12 cellular contexts compared by ENCODE assay signal in genomic region chr15:58200739-58201138, GRCh38.
DNase-seq lines count a peak whose midpoint lies in the region; ATAC-seq, FAIRE-seq and TF ChIP-seq lines count a peak whose summit lies in the region.
"Had no signal": no experiment of that assay in that cellular context is flagged by ENCODE, and none has a peak within 500 bp of the region (broad histone marks: within the 10 kb centered on the region; RNA-seq: fewer than 3 reads in every experiment).

No MANE protein-coding gene starts in this region.

- H3K9me3 ChIP-seq in K562 (replicated peaks; ENCODE audit: control insufficient read depth, insufficient read depth, low read depth, low read length) (no peaks in the 10 kb centered on the region), trophoblast cell (ENCODE audit: insufficient read depth, low read depth, low read length) (peaks cover 1% of the 10 kb centered on the region)

- intact Hi-C loops in K562 (cut with micrococcal nuclease) (no loop called here), left ventricle myocardium superior (cut with micrococcal nuclease) (no loop called here)

- peak; percentile 46 for DNase-seq in MV-4-11 (lab: John Stamatoyannopoulos, UW)
- no peak for DNase-seq in K562 (ENCODE audit: extremely low read depth in 1 of 4, low spot score in 3 of 4)
- DNase-seq in trophoblast cell = no peak
- no peak for DNase-seq in coronary artery (ENCODE audit: low spot score)
- DNase-seq in left ventricle myocardium superior = no peak
- DNase-seq: CD8-positive, alpha-beta T cell; DMS53; H7 had no signal

- in situ Hi-C loops in K562 (cut with MboI) = loop anchor here (25.0 kb wide), 1 partner anchor 1287 kb away; no protein-coding TSS in a partner anchor

- H3K27ac ChIP-seq in ACC112 (ENCODE audit: low read depth, low read length) (peak overlapping the region; percentile 69; the same call in 1 of the 2 replicates), K562 (ENCODE audit: extremely low read depth, low read depth, low read length) (no peak overlapping the region), trophoblast cell (ENCODE audit: low read depth, low read length) (no peak overlapping the region), coronary artery (no peak overlapping the region)

- CTCF ChIA-PET in K562 (lab: Yijun Ruan, JAX; ENCODE audit: low intra/inter-chr PET ratio) = no interaction called here

- H3K79me1 ChIP-seq in trophoblast cell (ENCODE audit: low read length) = no peaks in the 10 kb centered on the region

- H4K91ac ChIP-seq in trophoblast cell (ENCODE audit: low read depth, low read length) = no peak overlapping the region

- POLR2A ChIA-PET in K562 (lab: Yijun Ruan, JAX) = no interaction called here

- no peak for TF ChIP-seq POLR2A in K562 (conservative IDR thresholded peaks at IDR 0.05)

- no peak overlapping the region for H2BK12ac ChIP-seq in trophoblast cell (ENCODE audit: low read length)

- H2BK5ac ChIP-seq in trophoblast cell (ENCODE audit: low read depth, low read length, poor library complexity) = no peak overlapping the region

- H3K36me3 ChIP-seq in ACC112 (ENCODE audit: insufficient read depth, low read length) (no peaks in the 10 kb centered on the region), K562 (ENCODE audit: control insufficient read depth, insufficient read depth, low read length) (no peaks in the 10 kb centered on the region), trophoblast cell (ENCODE audit: control insufficient read depth in 1 of 2, insufficient read depth in 2 of 2, low read length in 2 of 2) (no peaks in the 10 kb centered on the region)

- no peak overlapping the region for H3K4ac ChIP-seq in trophoblast cell (ENCODE audit: low read depth, low read length)

- H2AFZ ChIP-seq in ACC112 (ENCODE audit: low read length, unreplicated experiment) (no peak overlapping the region), K562 (ENCODE audit: low read depth, low read length) (peak overlapping the region; percentile 33; the same call in 1 of the 2 replicates), trophoblast cell (ENCODE audit: insufficient read depth, low read length, poor library complexity) (no peak overlapping the region)

- H3K23ac ChIP-seq in trophoblast cell (ENCODE audit: low read length) = no peak overlapping the region

- no peaks in the 10 kb centered on the region for H4K20me1 ChIP-seq in K562 (replicated peaks; ENCODE audit: control insufficient read depth, insufficient read depth, low read length)

- TF ChIP-seq EP300 in K562 (IDR thresholded peaks at IDR 0.05; ENCODE audit: low read length) = no peak

- ATAC-seq in K562 (peak; percentile 32; the same call in 1 of the 3 replicates), left ventricle myocardium superior (no peak), HG03469 (IDR thresholded peaks at IDR 0.05; ENCODE audit: unreplicated experiment) (no peak)
- ATAC-seq: CD8-positive, alpha-beta T cell; HepG2 had no signal

- no peak overlapping the region for H3K18ac ChIP-seq in trophoblast cell (ENCODE audit: low read length)

- no peak overlapping the region for H3K4me2 ChIP-seq in K562 (ENCODE audit: insufficient read depth, low read length)
- no peak overlapping the region for H3K4me2 ChIP-seq in trophoblast cell (ENCODE audit: low read length)

- no peaks in the 10 kb centered on the region for H3K27me3 ChIP-seq in ACC112 (ENCODE audit: insufficient read depth, low read length)
- H3K27me3 ChIP-seq in K562 (ENCODE audit: control insufficient read depth in 2 of 2, insufficient read depth in 2 of 2, low read length in 2 of 2) = peaks cover 0 to 5% of the 10 kb centered on the region in 2 experiments; a peak in 2 of 5 replicates
- no peaks in the 10 kb centered on the region for H3K27me3 ChIP-seq in trophoblast cell (ENCODE audit: insufficient read depth, low read length)

- H3K9ac ChIP-seq in K562 (ENCODE audit: insufficient read depth in 1 of 2, low read depth in 2 of 2, low read length in 2 of 2) (no peak overlapping the region), trophoblast cell (ENCODE audit: low read length) (no peak overlapping the region)

- H3K79me2 ChIP-seq in ACC112 (ENCODE audit: control insufficient read depth, insufficient read depth, low read length, unreplicated experiment) (no peaks in the 10 kb centered on the region), K562 (ENCODE audit: control insufficient read depth, insufficient read depth, low read length) (no peaks in the 10 kb centered on the region), trophoblast cell (ENCODE audit: control insufficient read depth, insufficient read depth, low read length, poor library complexity) (no peaks in the 10 kb centered on the region)

- H3K4me3 ChIP-seq in ACC112 (ENCODE audit: low read depth, low read length) (no peak overlapping the region), K562 (no peak overlapping the region), trophoblast cell (ENCODE audit: low read depth, low read length) (peak overlapping the region; percentile 15), coronary artery (no peak overlapping the region)

- H3K14ac ChIP-seq in trophoblast cell (ENCODE audit: low read length) = no peak overlapping the region

- no peak for TF ChIP-seq RAD21 in K562 (CRISPR knock-in tag; conservative IDR thresholded peaks at IDR 0.05 in 1 of 2, IDR thresholded peaks at IDR 0.05 in 1 of 2)

- H4K8ac ChIP-seq in trophoblast cell (ENCODE audit: low read depth, low read length) = no peak overlapping the region

- TF ChIP-seq CTCF in K562 (IDR thresholded peaks at IDR 0.05 in 2 of 3, conservative IDR thresholded peaks at IDR 0.05 in 1 of 3; ENCODE audit: insufficient read depth in 2 of 3, low read depth in 1 of 3, low read length in 3 of 3) (no peak; a peak in 1 of 6 replicates), coronary artery (IDR thresholded peaks at IDR 0.05) (no peak)

- no peak overlapping the region for H2AK5ac ChIP-seq in trophoblast cell (ENCODE audit: low read length)

- H3K9me1 ChIP-seq in K562 (ENCODE audit: control insufficient read depth, insufficient read depth, low read length) = no peaks in the 10 kb centered on the region

- no peak for FAIRE-seq in K562 (lab: Jason Lieb, UNC)
- FAIRE-seq: GM18507, HepG2 had no signal

- WGBS in K562 (ENCODE audit: insufficient coverage, low coverage, missing lambda C conversion rate) = 14% methylated on average over 8 of the region's 8 CpGs
- WGBS in trophoblast cell (ENCODE audit: extremely low coverage, insufficient coverage, insufficient read length) = no CpG with 5 or more reads among the region's 8 CpGs

- H2BK120ac ChIP-seq in trophoblast cell (ENCODE audit: insufficient read depth, low read length, poor library complexity) = no peak overlapping the region

- H4K12ac ChIP-seq in trophoblast cell (ENCODE audit: low read depth, low read length) = no peak overlapping the region

- no TSS peak for BruUV-seq in K562 (replicated peaks; lab: Mats Ljungman, UMichigan)

- H3K4me1 ChIP-seq in ACC112 (ENCODE audit: control insufficient read depth, insufficient read depth, low read length, unreplicated experiment) (peaks cover 36% of the 10 kb centered on the region), K562 (replicated peaks in 1 of 2; ENCODE audit: control insufficient read depth in 2 of 2, insufficient read depth in 2 of 2, low read length in 2 of 2) (peaks cover 7 to 9% of the 10 kb centered on the region in 2 experiments; a peak in 3 of 5 replicates), trophoblast cell (ENCODE audit: control insufficient read depth in 1 of 2, insufficient read depth in 2 of 2, low read length in 2 of 2) (no peaks in the 10 kb centered on the region)

TF ChIP-seq in K562, 482 proteins besides CTCF, POLR2A, EP300 and RAD21:
- TF ChIP-seq ZNF785 (CRISPR knock-in tag; IDR thresholded peaks at IDR 0.05) = no peak
- no peak for TF ChIP-seq LCOR (CRISPR knock-in tag; IDR thresholded peaks at IDR 0.05)
- TF ChIP-seq SP2 (IDR thresholded peaks at IDR 0.05; ENCODE audit: extremely low read depth, low read depth, low read length, poor library complexity, severe bottlenecking) = no peak
- TF ChIP-seq CBFB (CRISPR knock-in tag; IDR thresholded peaks at IDR 0.05) = no peak
- no peak for TF ChIP-seq ZNF165 (CRISPR knock-in tag; IDR thresholded peaks at IDR 0.05; ENCODE audit: borderline replicate concordance)
- no peak for TF ChIP-seq STAG1 (CRISPR knock-in tag; IDR thresholded peaks at IDR 0.05; ENCODE audit: borderline replicate concordance)
- TF ChIP-seq NR1H2 (CRISPR knock-in tag; IDR thresholded peaks at IDR 0.05) = no peak
- TF ChIP-seq THRA (IDR thresholded peaks at IDR 0.05) = no peak
- no peak for TF ChIP-seq HDAC8 (tag; IDR thresholded peaks at IDR 0.05)
- TF ChIP-seq HDAC6 (IDR thresholded peaks at IDR 0.05; ENCODE audit: low read depth, low read length) = no peak
- TF ChIP-seq WHSC1 (IDR thresholded peaks at IDR 0.05; ENCODE audit: low read length) = no peak
- TF ChIP-seq KDM1A (IDR thresholded peaks at IDR 0.05) = no peak
- TF ChIP-seq PHTF2 (CRISPR knock-in tag; IDR thresholded peaks at IDR 0.05) = no peak
- TF ChIP-seq PKNOX1 (IDR thresholded peaks at IDR 0.05) = no peak
- TF ChIP-seq TRIM24 (IDR thresholded peaks at IDR 0.05) = no peak
- TF ChIP-seq MBD2 (IDR thresholded peaks at IDR 0.05; ENCODE audit: borderline replicate concordance, low read depth) = no peak
- no peak for TF ChIP-seq U2AF2 (optimal IDR thresholded peaks at IDR 0.05; ENCODE audit: low read depth, low read length)
- TF ChIP-seq POU5F1 (IDR thresholded peaks at IDR 0.05; ENCODE audit: borderline replicate concordance, low read depth, low read length, partially characterized antibody) = no peak
- TF ChIP-seq TARDBP (IDR thresholded peaks at IDR 0.05) = no peak
TF ChIP-seq in K562: peak in this region for 0.
